In genomic region chr20:23371496-23371895, GRCh38 we compare ENCODE assay signal across 19 cellular contexts. TPM values are rescaled to one million over a fixed set of nuclear protein-coding genes. Genes with fewer than 3 reads are reported as not detected.
DNase-seq lines count a peak whose midpoint lies in the region; ATAC-seq and TF ChIP-seq lines count a peak whose summit lies in the region.
"Had no signal": no experiment of that assay in that cellular context is flagged by ENCODE, and none has a peak within 500 bp of the region (broad histone marks: within the 10 kb centered on the region; RNA-seq: fewer than 3 reads in every experiment).

No MANE protein-coding gene starts in this region.

- in situ Hi-C loops in IMR-90 (cut with MboI; ENCODE audit: low sequenced_read_pairs) = no loop called here

- H4K91ac ChIP-seq in IMR-90 (ENCODE audit: insufficient read depth, low read depth, low read length) = no peak overlapping the region

- ATAC-seq in IMR-90 (ENCODE audit: low read depth) = peak; percentile 19; the same call in 1 of the 2 replicates
- no peak for ATAC-seq in GM21717 (IDR thresholded peaks at IDR 0.05; ENCODE audit: unreplicated experiment)
- ATAC-seq in GM21529 (IDR thresholded peaks at IDR 0.05; ENCODE audit: unreplicated experiment) = no peak
- ATAC-seq: Panc1 had no signal

- H3K14ac ChIP-seq in IMR-90 (replicated peaks; ENCODE audit: low read depth, low read length) = no peak overlapping the region

- no peaks in the 10 kb centered on the region for H3K27me3 Mint-ChIP-seq in activated T-cell treated with anti-CD3 and anti-CD28 coated beads, Interleukin-2, amount 50 U/mL, for 24 hours
- no peaks in the 10 kb centered on the region for H3K27me3 Mint-ChIP-seq in type B pancreatic cell
- H3K27me3 Mint-ChIP-seq: CD4-positive, alpha-beta memory T cell had no signal

- H3K9ac ChIP-seq in IMR-90 (ENCODE audit: low read depth, low read length) = no peak overlapping the region
- H3K9ac ChIP-seq: BLaER1 had no signal

- no peak overlapping the region for H3K18ac ChIP-seq in IMR-90 (ENCODE audit: low read depth, low read length)

- TF ChIP-seq RAD21 in IMR-90 (IDR thresholded peaks at IDR 0.05; ENCODE audit: low read length) = no peak

- no peak overlapping the region for H3K4me3 ChIP-seq in IMR-90 (ENCODE audit: insufficient read depth, low read depth, low read length)
- H3K4me3 ChIP-seq: BLaER1 had no signal

- intact Hi-C loops in IMR-90 (cut with micrococcal nuclease) = no loop called here

- no peak overlapping the region for H3K4me2 ChIP-seq in IMR-90 (ENCODE audit: low read depth, low read length)
- H3K4me2 ChIP-seq: BLaER1 had no signal

- H3K79me1 ChIP-seq in IMR-90 (ENCODE audit: low read depth in 1 of 2, low read length in 2 of 2) = peaks cover 31 to 59% of the 10 kb centered on the region in 2 experiments

- DNase-seq in activated T-cell treated with anti-CD3 and anti-CD28 coated beads, Interleukin-2, amount 50 U/mL, for 24 hours = no peak
- DNase-seq in activated T-cell treated with anti-CD3 and anti-CD28 coated beads, Interleukin-2, amount 50 U/mL, for 48 hours = no peak
- DNase-seq in IMR-90 (no peak), fibroblast of gingiva (ENCODE audit: low read depth) (peak; percentile 35), type B pancreatic cell (ENCODE audit: extremely low spot score, unreplicated experiment) (no peak)
- DNase-seq: Caco-2; CD4-positive, alpha-beta memory T cell; NCI-H1105 treated with DMSO at 0.1 percent for 48 hours; NCI-H146; NCI-H1930; NCI-H446; NCI-H524 treated with DMSO at 0.1 percent for 48 hours; NCI-H774; SHP77 had no signal

- no peaks in the 10 kb centered on the region for H3K9me3 ChIP-seq in IMR-90 (ENCODE audit: control insufficient read depth, insufficient read depth, low read length)
- H3K9me3 ChIP-seq: Caco-2 had no signal

- no peak for TF ChIP-seq CTCF in IMR-90 (conservative IDR thresholded peaks at IDR 0.05; ENCODE audit: low read depth, low read length)
- TF ChIP-seq CTCF in type B pancreatic cell (conservative IDR thresholded peaks at IDR 0.05) = no peak

- peaks cover 43% of the 10 kb centered on the region for H3K36me3 ChIP-seq in IMR-90 (ENCODE audit: control insufficient read depth, insufficient read depth, low read length)

- POLR2A ChIA-PET in IMR-90 (lab: Charles Lee; ENCODE audit: unreplicated experiment) = no interaction called here

- H2AK9ac ChIP-seq in IMR-90 (replicated peaks; ENCODE audit: low read depth, low read length, poor library complexity) = no peak overlapping the region

- no TSS peak for BruUV-seq in IMR-90 (replicated peaks; lab: Mats Ljungman, UMichigan)

- no peak overlapping the region for H2BK20ac ChIP-seq in IMR-90 (ENCODE audit: low read depth, low read length)

- no CpG with 5 or more reads among the region's 4 CpGs for WGBS in IMR-90 (ENCODE audit: extremely low coverage in 2 of 2, insufficient read length in 1 of 2), 2 experiments

- dilution Hi-C loops in IMR-90 (cut with HindIII; ENCODE audit: low sequenced_read_pairs, unreplicated experiment) = no loop called here

- H2BK120ac ChIP-seq in IMR-90 (ENCODE audit: low read depth, low read length) = no peak overlapping the region

- no peak overlapping the region for H3K56ac ChIP-seq in IMR-90 (ENCODE audit: extremely low read depth, insufficient read depth, low read length)

- H3K4me3 Mint-ChIP-seq in activated T-cell treated with anti-CD3 and anti-CD28 coated beads, Interleukin-2, amount 50 U/mL, for 24 hours = no peak overlapping the region
- H3K4me3 Mint-ChIP-seq in type B pancreatic cell = no peak overlapping the region
- H3K4me3 Mint-ChIP-seq: CD4-positive, alpha-beta memory T cell had no signal

- peaks cover 6% of the 10 kb centered on the region for H3K9me1 ChIP-seq in IMR-90 (ENCODE audit: insufficient read depth, low read length)

- peaks cover 3% of the 10 kb centered on the region for H3K4me1 ChIP-seq in IMR-90 (ENCODE audit: control insufficient read depth, insufficient read depth, low read length)

- H3K27ac Mint-ChIP-seq in activated T-cell treated with anti-CD3 and anti-CD28 coated beads, Interleukin-2, amount 50 U/mL, for 24 hours = peak overlapping the region; percentile 8
- H3K27ac Mint-ChIP-seq in type B pancreatic cell = no peak overlapping the region

- H3K4me1 Mint-ChIP-seq in activated T-cell treated with anti-CD3 and anti-CD28 coated beads, Interleukin-2, amount 50 U/mL, for 24 hours (ENCODE audit: low read depth) = peaks cover 30% of the 10 kb centered on the region
- peaks cover 13% of the 10 kb centered on the region for H3K4me1 Mint-ChIP-seq in type B pancreatic cell (ENCODE audit: unreplicated experiment)

- no peak overlapping the region for H4K8ac ChIP-seq in IMR-90 (ENCODE audit: low read depth in 2 of 2, low read length in 2 of 2)

- H2BK15ac ChIP-seq in IMR-90 (ENCODE audit: low read depth, low read length) = no peak overlapping the region

- H4K5ac ChIP-seq in IMR-90 (ENCODE audit: low read depth, low read length) = no peak overlapping the region

- no peak overlapping the region for H3K4ac ChIP-seq in IMR-90 (ENCODE audit: low read depth, low read length)

- no peak overlapping the region for H3K23ac ChIP-seq in IMR-90 (ENCODE audit: low read depth, low read length)

- H2AFZ ChIP-seq in IMR-90 (replicated peaks; ENCODE audit: low read length, poor library complexity) = no peak overlapping the region

- CTCF ChIA-PET in IMR-90 (lab: Yijun Ruan, JAX) = no interaction called here

- H3K27me3 ChIP-seq in IMR-90 (ENCODE audit: control insufficient read depth, insufficient read depth, low read length) = no peaks in the 10 kb centered on the region
- H3K27me3 ChIP-seq: BLaER1 had no signal

- no peak overlapping the region for H2BK5ac ChIP-seq in IMR-90 (ENCODE audit: low read depth, low read length, poor library complexity, severe bottlenecking)

- no peak; the same call in 1 of the 2 replicates for TF ChIP-seq POLR2A in IMR-90 (IDR thresholded peaks at IDR 0.05; ENCODE audit: low read depth, low read length)

- no peak overlapping the region for H2AK5ac ChIP-seq in IMR-90 (ENCODE audit: low read depth, low read length)

- peaks cover 99% of the 10 kb centered on the region for H3K36me3 Mint-ChIP-seq in activated T-cell treated with anti-CD3 and anti-CD28 coated beads, Interleukin-2, amount 50 U/mL, for 24 hours (ENCODE audit: low read depth)
- H3K36me3 Mint-ChIP-seq in type B pancreatic cell = peaks cover 38% of the 10 kb centered on the region

- H3K27ac ChIP-seq in IMR-90 (ENCODE audit: insufficient read depth, low read length) = no peak overlapping the region
- H3K27ac ChIP-seq: BLaER1, HL-60 had no signal

- H4K20me1 ChIP-seq in IMR-90 (ENCODE audit: insufficient read depth, low read length) = peaks cover 23% of the 10 kb centered on the region; the same call in 1 of the 2 replicates

- no peaks in the 10 kb centered on the region for H3K9me3 Mint-ChIP-seq in activated T-cell treated with anti-CD3 and anti-CD28 coated beads, Interleukin-2, amount 50 U/mL, for 24 hours
- H3K9me3 Mint-ChIP-seq in type B pancreatic cell = no peaks in the 10 kb centered on the region
- H3K9me3 Mint-ChIP-seq: CD4-positive, alpha-beta memory T cell had no signal

TF ChIP-seq in IMR-90, 13 proteins besides CTCF, POLR2A, EP300 and RAD21 (continues in another document):
- no peak for TF ChIP-seq RCOR1 (IDR thresholded peaks at IDR 0.05; ENCODE audit: insufficient replicate concordance, low read length)
- no peak for TF ChIP-seq BHLHE40 (IDR thresholded peaks at IDR 0.05; ENCODE audit: low read depth, low read length)
- no peak for TF ChIP-seq FOS (IDR thresholded peaks at IDR 0.05; ENCODE audit: low read depth, low read length)
- TF ChIP-seq MXI1 (IDR thresholded peaks at IDR 0.05; ENCODE audit: borderline replicate concordance, low read depth, low read length) = no peak
- no peak for TF ChIP-seq RFX5 (IDR thresholded peaks at IDR 0.05; ENCODE audit: low read depth, low read length)
- no peak for TF ChIP-seq SMC3 (IDR thresholded peaks at IDR 0.05; ENCODE audit: low read depth, low read length)
- no peak for TF ChIP-seq ELK1 (IDR thresholded peaks at IDR 0.05; ENCODE audit: borderline replicate concordance, low read depth, low read length)
- TF ChIP-seq NFE2L2 (IDR thresholded peaks at IDR 0.05; ENCODE audit: low read depth, low read length) = no peak
- no peak for TF ChIP-seq CEBPB (IDR thresholded peaks at IDR 0.05; ENCODE audit: low read depth, low read length)
- TF ChIP-seq MAZ (IDR thresholded peaks at IDR 0.05; ENCODE audit: borderline replicate concordance, low read depth, low read length) = no peak

RNA-seq across cellular contexts. Expression of gene GZF1, which starts 9.5 kb away (rescaled TPM):
- total RNA-seq in IMR-90 (2012; rRNA removed) (23.7 and 30.3 TPM in 2 replicates), type B pancreatic cell (ENCODE audit: low replicate concordance) (13.4 and 14.4 TPM in 2 replicates)
- polyA plus RNA-seq in IMR-90 (2012; rRNA removed) = 24.7 and 25.7 TPM in 2 replicates
- polyA plus RNA-seq in IMR-90 (2012; cell fraction: cytosol; rRNA removed) = 8.8 and 10.2 TPM in 2 replicates
- 31.4 and 48.4 TPM in 2 replicates for polyA plus RNA-seq in IMR-90 (2012; cell fraction: nucleus; rRNA removed; ENCODE audit: low replicate concordance)

RNA-seq across cellular contexts. Expression of gene NXT1, which starts 20.9 kb away (rescaled TPM):
- 25.5 and 25.8 TPM in 2 replicates for total RNA-seq in IMR-90 (2012; rRNA removed)
- 23.6 and 27.0 TPM in 2 replicates for polyA plus RNA-seq in IMR-90 (2012; rRNA removed)
- 23.5 and 23.8 TPM in 2 replicates for polyA plus RNA-seq in IMR-90 (2012; cell fraction: cytosol; rRNA removed)
- polyA plus RNA-seq in IMR-90 (2012; cell fraction: nucleus; rRNA removed; ENCODE audit: low replicate concordance) = 12.7 and 21.3 TPM in 2 replicates
- 22.3 and 25.7 TPM in 2 replicates for total RNA-seq in type B pancreatic cell (ENCODE audit: low replicate concordance)

RNA-seq across cellular contexts. Expression of gene NAPB, which starts 49.8 kb away (rescaled TPM):
- 3.9 and 5.2 TPM in 2 replicates for total RNA-seq in IMR-90 (2012; rRNA removed)
- 2.8 and 4.4 TPM in 2 replicates for polyA plus RNA-seq in IMR-90 (2012; rRNA removed)
- polyA plus RNA-seq in IMR-90 (2012; cell fraction: cytosol; rRNA removed) = 0.96 and 1.2 TPM in 2 replicates
- polyA plus RNA-seq in IMR-90 (2012; cell fraction: nucleus; rRNA removed; ENCODE audit: low replicate concordance) = 6.0 and 19.9 TPM in 2 replicates
- 10.5 and 15.1 TPM in 2 replicates for total RNA-seq in type B pancreatic cell (ENCODE audit: low replicate concordance)
